In genomic region chr9:107559499-107560086, GRCh38 we compare ENCODE assay signal across 25 cellular contexts.
"Had no signal": no experiment of that assay in that cellular context is flagged by ENCODE, and none has a peak within 500 bp of the region (broad histone marks: within the 10 kb centered on the region; RNA-seq: fewer than 3 reads in every experiment).

No MANE protein-coding gene starts in this region.

- H3K4me1 ChIP-seq: esophagus squamous epithelium, heart right ventricle, prostate gland, right atrium auricular region, thyroid gland, vagina had no signal

- H3K36me3 ChIP-seq: esophagus squamous epithelium, heart right ventricle, lower lobe of right lung, prostate gland, right atrium auricular region, stomach, thyroid gland, vagina had no signal

- H3K27ac ChIP-seq: coronary artery, esophagus squamous epithelium, heart right ventricle, lower lobe of right lung, prostate gland, right atrium auricular region, stomach, thyroid gland, vagina had no signal

- DNase-seq: effector memory CD8-positive, alpha-beta T cell; erythroblast; esophagus squamous epithelium; foreskin melanocyte; glutamatergic neuron; heart right ventricle; hypothalamus; immature natural killer cell; left ventricle myocardium superior; lower lobe of right lung; natural killer cell; stimulated activated CD4-positive, alpha-beta T cell treated with anti-CD3 and anti-CD28 coated beads, Interleukin-2, amount 100 ng/mL, for 24 hours; stimulated activated CD4-positive, alpha-beta T cell treated with anti-CD3 and anti-CD28 coated beads, Interleukin-4, amount 100 ng/mL, for 24 hours; stimulated activated naive CD4-positive, alpha-beta T cell treated with Interleukin-2 at 50 U/mL for 16 hours; stomach; thyroid gland had no signal

- H3K27me3 ChIP-seq: esophagus squamous epithelium, heart right ventricle, right atrium auricular region, stomach, thyroid gland, vagina had no signal

- H3K4me1 Mint-ChIP-seq: immature natural killer cell; natural killer cell; neural crest cell; stimulated activated effector memory CD8-positive, alpha-beta T cell treated with anti-CD3 and anti-CD28 coated beads, Interleukin-12 subunit alpha, Interleukin-12 subunit beta, amount 100 ng/mL, for 72 hours had no signal

- H3K36me3 Mint-ChIP-seq: immature natural killer cell; natural killer cell; stimulated activated effector memory CD8-positive, alpha-beta T cell treated with anti-CD3 and anti-CD28 coated beads, Interleukin-12 subunit alpha, Interleukin-12 subunit beta, amount 100 ng/mL, for 72 hours had no signal

- H3K4me3 Mint-ChIP-seq: effector memory CD8-positive, alpha-beta T cell; immature natural killer cell; natural killer cell; neural crest cell; stimulated activated effector memory CD8-positive, alpha-beta T cell treated with anti-CD3 and anti-CD28 coated beads, Interleukin-12 subunit alpha, Interleukin-12 subunit beta, amount 100 ng/mL, for 72 hours had no signal

- ATAC-seq: effector memory CD8-positive, alpha-beta T cell; heart right ventricle; left ventricle myocardium superior; lower lobe of right lung; natural killer cell; sciatic nerve; stimulated activated effector memory CD8-positive, alpha-beta T cell treated with anti-CD3 and anti-CD28 coated beads, Interleukin-12 subunit alpha, Interleukin-12 subunit beta, amount 100 ng/mL, for 72 hours had no signal

- H3K4me3 ChIP-seq: coronary artery, esophagus squamous epithelium, heart right ventricle, lower lobe of right lung, prostate gland, right atrium auricular region, stomach, thyroid gland, vagina had no signal

- FAIRE-seq: endometrium, keratinocyte had no signal

- H3K9me3 ChIP-seq: esophagus squamous epithelium, heart right ventricle, lower lobe of right lung, prostate gland, right atrium auricular region, stomach, thyroid gland, vagina had no signal

- H3K9me3 Mint-ChIP-seq: effector memory CD8-positive, alpha-beta T cell; natural killer cell; neural crest cell had no signal

- H3K27ac Mint-ChIP-seq: effector memory CD8-positive, alpha-beta T cell; immature natural killer cell; natural killer cell; stimulated activated effector memory CD8-positive, alpha-beta T cell treated with anti-CD3 and anti-CD28 coated beads, Interleukin-12 subunit alpha, Interleukin-12 subunit beta, amount 100 ng/mL, for 72 hours had no signal
